Comparison of ENCODE assay signal across 24 cellular contexts in the genomic region with DNA sequence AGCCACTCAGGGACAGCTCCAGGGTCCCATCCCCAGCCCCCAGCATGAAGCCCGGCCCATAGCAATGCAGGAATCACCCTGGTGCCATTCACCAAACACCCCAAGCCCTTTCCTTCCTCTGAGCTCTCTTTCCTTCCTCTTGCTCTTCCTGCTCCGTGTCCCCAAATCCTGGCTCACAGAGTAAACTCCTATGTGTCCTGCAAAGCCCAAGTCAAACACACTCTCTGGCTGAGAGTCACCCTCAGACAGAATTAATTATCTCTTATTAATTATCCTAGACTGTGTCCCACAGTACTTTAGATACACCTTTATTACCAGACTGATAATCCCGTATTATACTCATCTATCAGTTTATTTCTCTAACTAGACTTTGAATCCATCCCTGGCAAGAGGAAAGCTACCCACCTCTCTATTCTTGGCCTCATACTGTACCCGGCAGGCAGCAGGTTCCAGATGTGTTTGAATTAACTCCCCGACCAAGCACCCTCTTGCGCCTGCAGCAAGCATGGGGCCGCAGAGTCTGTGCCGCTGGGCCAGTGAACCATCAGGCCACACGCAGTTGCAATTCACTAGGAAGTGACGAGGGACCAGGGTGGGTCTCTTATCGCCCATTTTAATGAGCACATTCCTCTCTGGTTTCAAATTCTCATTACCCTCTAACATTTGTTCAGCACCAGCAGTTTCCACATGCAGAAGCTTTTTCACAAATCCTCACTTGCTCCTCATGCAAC.
"Had no signal": no experiment of that assay in that cellular context is flagged by ENCODE, and none has a peak within 500 bp of the region (broad histone marks: within the 10 kb centered on the region; RNA-seq: fewer than 3 reads in every experiment).

No MANE protein-coding gene starts in this region.

- DNase-seq: activated CD4-positive, alpha-beta T cell treated with anti-CD3 and anti-CD28 coated beads, Interleukin-2, amount 50 U/mL, for 48 hours; activated naive CD4-positive, alpha-beta T cell treated with Interleukin-2 at 50 U/mL for 16 hours; activated naive CD8-positive, alpha-beta T cell treated with anti-CD3 and anti-CD28 coated beads for 36 hours; activated T-cell treated with anti-CD3 and anti-CD28 coated beads, Interleukin-2, amount 50 U/mL, for 48 hours; colonic mucosa; esophagus squamous epithelium; gastrocnemius medialis; islet precursor cell; left colon; mammary epithelial cell; small intestine; stimulated activated CD4-positive, alpha-beta T cell treated with anti-CD3 and anti-CD28 coated beads, Interleukin-15, amount 100 ng/mL, for 24 hours; stimulated activated naive B cell treated with anti-CD40 and anti-IgM and Interleukin-4, amounts not matched to agents 10 μg/mL and 1 μg/mL and 100 μg/mL, for 72 hours; T-helper 1 cell; T-helper 9 cell; trophoblast cell had no signal

- H3K27ac Mint-ChIP-seq: activated naive CD8-positive, alpha-beta T cell treated with anti-CD3 and anti-CD28 coated beads for 36 hours; endodermal cell; natural killer cell treated with Interleukin-12 subunit alpha and Interleukin-12 subunit beta and Interleukin-15 and Interleukin-18, amount 100 ng/mL, for 72 hours; stimulated activated naive B cell treated with anti-CD40 and anti-IgM and Interleukin-4, amounts not matched to agents 10 μg/mL and 1 μg/mL and 100 μg/mL, for 72 hours; WTC11 had no signal

- H3K36me3 Mint-ChIP-seq: activated naive CD8-positive, alpha-beta T cell treated with anti-CD3 and anti-CD28 coated beads for 36 hours; natural killer cell treated with Interleukin-12 subunit alpha and Interleukin-12 subunit beta and Interleukin-15 and Interleukin-18, amount 100 ng/mL, for 72 hours; WTC11 had no signal

- H3K9ac ChIP-seq: parathyroid adenoma had no signal

- H3K4me3 ChIP-seq: breast epithelium, colonic mucosa, esophagus squamous epithelium, gastrocnemius medialis, vagina had no signal

- H3K27me3 Mint-ChIP-seq: activated naive CD8-positive, alpha-beta T cell treated with anti-CD3 and anti-CD28 coated beads for 36 hours; central memory CD8-positive, alpha-beta T cell; natural killer cell treated with Interleukin-12 subunit alpha and Interleukin-12 subunit beta and Interleukin-15 and Interleukin-18, amount 100 ng/mL, for 72 hours; stimulated activated naive B cell treated with anti-CD40 and anti-IgM and Interleukin-4, amounts not matched to agents 10 μg/mL and 1 μg/mL and 100 μg/mL, for 72 hours had no signal

- H3K4me1 ChIP-seq: colonic mucosa, vagina had no signal

- H3K27me3 ChIP-seq: breast epithelium, colonic mucosa, esophagus squamous epithelium, gastrocnemius medialis, vagina had no signal

- FAIRE-seq: small intestine had no signal

- H3K9me3 ChIP-seq: breast epithelium, colonic mucosa, esophagus squamous epithelium, gastrocnemius medialis, vagina had no signal

- H3K9me3 Mint-ChIP-seq: activated naive CD8-positive, alpha-beta T cell treated with anti-CD3 and anti-CD28 coated beads for 36 hours; central memory CD8-positive, alpha-beta T cell; natural killer cell treated with Interleukin-12 subunit alpha and Interleukin-12 subunit beta and Interleukin-15 and Interleukin-18, amount 100 ng/mL, for 72 hours; stimulated activated naive B cell treated with anti-CD40 and anti-IgM and Interleukin-4, amounts not matched to agents 10 μg/mL and 1 μg/mL and 100 μg/mL, for 72 hours had no signal

- H3K36me3 ChIP-seq: breast epithelium, colonic mucosa, gastrocnemius medialis, vagina had no signal

- H3K4me3 Mint-ChIP-seq: activated naive CD8-positive, alpha-beta T cell treated with anti-CD3 and anti-CD28 coated beads for 36 hours; central memory CD8-positive, alpha-beta T cell; endodermal cell; natural killer cell treated with Interleukin-12 subunit alpha and Interleukin-12 subunit beta and Interleukin-15 and Interleukin-18, amount 100 ng/mL, for 72 hours; stimulated activated naive B cell treated with anti-CD40 and anti-IgM and Interleukin-4, amounts not matched to agents 10 μg/mL and 1 μg/mL and 100 μg/mL, for 72 hours; WTC11 had no signal

- H3K27ac ChIP-seq: breast epithelium, colonic mucosa, esophagus squamous epithelium, gastrocnemius medialis, parathyroid adenoma, vagina had no signal

- ATAC-seq: gastrocnemius medialis; left colon; natural killer cell treated with Interleukin-12 subunit alpha and Interleukin-12 subunit beta and Interleukin-15 and Interleukin-18, amount 100 ng/mL, for 72 hours; sciatic nerve; stimulated activated naive B cell treated with anti-CD40 and anti-IgM and Interleukin-4, amounts not matched to agents 10 μg/mL and 1 μg/mL and 100 μg/mL, for 72 hours; WTC11 had no signal
